ENCODE assay signal across 18 cellular contexts in genomic region chr13:25862156-25862555, GRCh38.
A peak's percentile ranks its signal among the peaks of the same experiment; 100 is the strongest.
DNase-seq lines count a peak whose midpoint lies in the region; ATAC-seq and TF ChIP-seq lines count a peak whose summit lies in the region.
"Had no signal": no experiment of that assay in that cellular context is flagged by ENCODE, and none has a peak within 500 bp of the region (broad histone marks: within the 10 kb centered on the region; RNA-seq: fewer than 3 reads in every experiment).

No MANE protein-coding gene starts in this region.

- H4K8ac ChIP-seq in mesenchymal stem cell (ENCODE audit: low read length), result no peak overlapping the region
- H4K8ac ChIP-seq in trophoblast cell (ENCODE audit: low read depth, low read length), result no peak overlapping the region

- 72% methylated on average over 4 of the region's 4 CpGs for WGBS in mesenchymal stem cell
- WGBS in trophoblast cell (ENCODE audit: extremely low coverage, insufficient coverage, insufficient read length), result no CpG with 5 or more reads among the region's 4 CpGs

- no peak overlapping the region for H3K9ac ChIP-seq in mesenchymal stem cell (ENCODE audit: low read length)
- no peak overlapping the region for H3K9ac ChIP-seq in trophoblast cell (ENCODE audit: low read length)
- H3K9ac ChIP-seq: GM23248 had no signal

- no peak for TF ChIP-seq CTCF in RWPE2 (IDR thresholded peaks at IDR 0.05; ENCODE audit: poor library complexity, severe bottlenecking)

- H3K23ac ChIP-seq in mesenchymal stem cell (ENCODE audit: low read length in 2 of 2) (no peak overlapping the region), trophoblast cell (ENCODE audit: low read length) (no peak overlapping the region)

- H3K4ac ChIP-seq in mesenchymal stem cell (ENCODE audit: low read depth in 1 of 2, low read length in 2 of 2), result no peak overlapping the region
- H3K4ac ChIP-seq in trophoblast cell (ENCODE audit: low read depth, low read length), result no peak overlapping the region

- H3K27me3 ChIP-seq in RWPE2 (ENCODE audit: insufficient read depth, poor library complexity, severe bottlenecking) (no peaks in the 10 kb centered on the region), mesenchymal stem cell (ENCODE audit: control insufficient read depth in 1 of 2, insufficient read depth in 1 of 2, low read length in 2 of 2) (peaks cover 0 to 28% of the 10 kb centered on the region in 2 experiments), trophoblast cell (ENCODE audit: insufficient read depth, low read length) (no peaks in the 10 kb centered on the region)

- H3K18ac ChIP-seq in mesenchymal stem cell (ENCODE audit: low read depth in 1 of 2, low read length in 2 of 2), result no peak overlapping the region
- H3K18ac ChIP-seq in trophoblast cell (ENCODE audit: low read length), result no peak overlapping the region

- H3K27me3 Mint-ChIP-seq in activated T-cell treated with anti-CD3 and anti-CD28 coated beads, Interleukin-2, amount 50 U/mL, for 4 hours (ENCODE audit: low read depth), result peaks cover 7% of the 10 kb centered on the region

- no peaks in the 10 kb centered on the region for H3K4me1 Mint-ChIP-seq in activated T-cell treated with anti-CD3 and anti-CD28 coated beads, Interleukin-2, amount 50 U/mL, for 4 hours (ENCODE audit: low read depth)

- no peak for DNase-seq in RWPE2 (ENCODE audit: low spot score)
- DNase-seq in cerebellar nuclear complex (lab: John Stamatoyannopoulos, UW), result peak; percentile 11 to 26
- peak; percentile 11 for DNase-seq in mesenchymal stem cell
- DNase-seq in trophoblast cell, result no peak
- DNase-seq in NCI-H524 (lab: John Stamatoyannopoulos, UW), result no peak
- DNase-seq in stimulated activated CD4-positive, alpha-beta T cell treated with anti-CD3 and anti-CD28 coated beads, Interleukin-4, amount 100 ng/mL, for 4 hours, result no peak
- no peak for DNase-seq in activated T-cell treated with anti-CD3 and anti-CD28 coated beads, Interleukin-2, amount 50 U/mL, for 4 hours
- DNase-seq in Kasumi-1 (lab: John Stamatoyannopoulos, UW), result no peak
- DNase-seq: Caco-2; CD4-positive, CD25-positive, alpha-beta regulatory T cell; CD8-positive, alpha-beta T cell; DMS153; DND-41; GDM1; GM23248; H9 had no signal

- peak overlapping the region in 1 of 2 experiments; percentile 21 for H2BK12ac ChIP-seq in mesenchymal stem cell (ENCODE audit: low read length in 2 of 2)
- H2BK12ac ChIP-seq in trophoblast cell (ENCODE audit: low read length), result no peak overlapping the region

- no peaks in the 10 kb centered on the region for H3K79me2 ChIP-seq in trophoblast cell (ENCODE audit: control insufficient read depth, insufficient read depth, low read length, poor library complexity)

- no peak overlapping the region for H2BK15ac ChIP-seq in mesenchymal stem cell (ENCODE audit: low read depth, poor library complexity, severe bottlenecking)

- H3K9me3 ChIP-seq in RWPE2 (ENCODE audit: severe bottlenecking) (no peaks in the 10 kb centered on the region), mesenchymal stem cell (ENCODE audit: control insufficient read depth, low read length) (no peaks in the 10 kb centered on the region), trophoblast cell (ENCODE audit: insufficient read depth, low read depth, low read length) (no peaks in the 10 kb centered on the region)
- H3K9me3 ChIP-seq: Caco-2 had no signal

- no peaks in the 10 kb centered on the region for H3K36me3 Mint-ChIP-seq in activated T-cell treated with anti-CD3 and anti-CD28 coated beads, Interleukin-2, amount 50 U/mL, for 4 hours (ENCODE audit: insufficient read depth)
- H3K36me3 Mint-ChIP-seq: CD4-positive, CD25-positive, alpha-beta regulatory T cell; CD8-positive, alpha-beta T cell had no signal

- no peak overlapping the region for H4K12ac ChIP-seq in trophoblast cell (ENCODE audit: low read depth, low read length)

- H2BK5ac ChIP-seq in mesenchymal stem cell (ENCODE audit: low read depth, low read length, poor library complexity, severe bottlenecking) (no peak overlapping the region), trophoblast cell (ENCODE audit: low read depth, low read length, poor library complexity) (no peak overlapping the region)

- H2AK5ac ChIP-seq in mesenchymal stem cell (ENCODE audit: low read length, severe bottlenecking), result peak overlapping the region; percentile 16
- peak overlapping the region; percentile 7 for H2AK5ac ChIP-seq in trophoblast cell (ENCODE audit: low read length)

- H3K4me1 ChIP-seq in RWPE2 (ENCODE audit: insufficient read depth, poor library complexity, severe bottlenecking) (peaks cover 30% of the 10 kb centered on the region), mesenchymal stem cell (ENCODE audit: control insufficient read depth, insufficient read depth, low read depth, low read length) (peaks cover 5% of the 10 kb centered on the region), trophoblast cell (ENCODE audit: control insufficient read depth in 1 of 2, insufficient read depth in 2 of 2, low read length in 2 of 2) (peaks cover 0 to 2% of the 10 kb centered on the region in 2 experiments)
- H3K4me1 ChIP-seq: Caco-2 had no signal

- no peak overlapping the region for H3K4me3 ChIP-seq in RWPE2 (ENCODE audit: severe bottlenecking)
- H3K4me3 ChIP-seq in mesenchymal stem cell (ENCODE audit: insufficient read depth in 1 of 2, low read depth in 1 of 2, low read length in 2 of 2), result no peak overlapping the region
- H3K4me3 ChIP-seq in trophoblast cell (ENCODE audit: low read depth, low read length), result no peak overlapping the region
- H3K4me3 ChIP-seq: GM12878, GM23248 had no signal

- H3K14ac ChIP-seq in mesenchymal stem cell (ENCODE audit: low read length in 2 of 2) (peak overlapping the region in 1 of 2 experiments; percentile 82), trophoblast cell (ENCODE audit: low read length) (no peak overlapping the region)

- H2BK120ac ChIP-seq in mesenchymal stem cell (ENCODE audit: low read depth, low read length) (no peak overlapping the region), trophoblast cell (ENCODE audit: insufficient read depth, low read length, poor library complexity) (no peak overlapping the region)

- H3K79me1 ChIP-seq in mesenchymal stem cell (replicated peaks; ENCODE audit: low read length, poor library complexity, severe bottlenecking) (no peaks in the 10 kb centered on the region), trophoblast cell (ENCODE audit: low read length) (no peaks in the 10 kb centered on the region)

- ATAC-seq in RWPE2 (ENCODE audit: low read depth), result no peak
- no peak for ATAC-seq in activated T-cell treated with anti-CD3 and anti-CD28 coated beads, Interleukin-2, amount 50 U/mL, for 4 hours
- ATAC-seq: CD8-positive, alpha-beta T cell; GM12878; HCT116 had no signal

- H3K27ac ChIP-seq in RWPE2 (ENCODE audit: poor library complexity, severe bottlenecking), result peak overlapping the region; percentile 96
- H3K27ac ChIP-seq in mesenchymal stem cell (ENCODE audit: low read length, poor library complexity, severe bottlenecking), result no peak overlapping the region
- no peak overlapping the region for H3K27ac ChIP-seq in trophoblast cell (ENCODE audit: low read depth, low read length)
- H3K27ac ChIP-seq: GM23248 had no signal

- H3K4me2 ChIP-seq in mesenchymal stem cell (ENCODE audit: low read length, poor library complexity, severe bottlenecking) (no peak overlapping the region), trophoblast cell (ENCODE audit: low read length) (no peak overlapping the region)

- H4K91ac ChIP-seq in mesenchymal stem cell (ENCODE audit: low read length) (no peak overlapping the region), trophoblast cell (ENCODE audit: low read depth, low read length) (no peak overlapping the region)

- no peaks in the 10 kb centered on the region for H3K9me3 Mint-ChIP-seq in activated T-cell treated with anti-CD3 and anti-CD28 coated beads, Interleukin-2, amount 50 U/mL, for 4 hours
- H3K9me3 Mint-ChIP-seq: CD8-positive, alpha-beta T cell; H9 had no signal

- H2AFZ ChIP-seq in mesenchymal stem cell (ENCODE audit: low read depth, low read length) (no peak overlapping the region), trophoblast cell (ENCODE audit: insufficient read depth, low read length, poor library complexity) (no peak overlapping the region)
- H2AFZ ChIP-seq: GM23248 had no signal

- no peak overlapping the region for H3K4me3 Mint-ChIP-seq in activated T-cell treated with anti-CD3 and anti-CD28 coated beads, Interleukin-2, amount 50 U/mL, for 4 hours
- H3K4me3 Mint-ChIP-seq: CD4-positive, CD25-positive, alpha-beta regulatory T cell; CD8-positive, alpha-beta T cell; H9 had no signal

- H3K36me3 ChIP-seq in RWPE2 (ENCODE audit: low read depth) (no peaks in the 10 kb centered on the region), mesenchymal stem cell (ENCODE audit: control insufficient read depth in 1 of 2, insufficient read depth in 2 of 2, low read depth in 1 of 2, low read length in 2 of 2) (no peaks in the 10 kb centered on the region), trophoblast cell (ENCODE audit: control insufficient read depth in 1 of 2, insufficient read depth in 2 of 2, low read length in 2 of 2) (no peaks in the 10 kb centered on the region)

Comparison
In these comparisons a context has a peak if more than half of its experiments do, and no peak if none do; other contexts are left out.
1. DNase-seq: peak in cerebellar nuclear complex (2 of 2) and mesenchymal stem cell (single experiment); none in RWPE2 (single experiment), trophoblast cell (0 of 2), NCI-H524 (0 of 2), stimulated activated CD4-positive, alpha-beta T cell treated with anti-CD3 and anti-CD28 coated beads, Interleukin-4, amount 100 ng/mL, for 4 hours (0 of 2), activated T-cell treated with anti-CD3 and anti-CD28 coated beads, Interleukin-2, amount 50 U/mL, for 4 hours (single experiment) and Kasumi-1 (0 of 2).